ENCODE assay signal across 17 cellular contexts in the genomic region with DNA sequence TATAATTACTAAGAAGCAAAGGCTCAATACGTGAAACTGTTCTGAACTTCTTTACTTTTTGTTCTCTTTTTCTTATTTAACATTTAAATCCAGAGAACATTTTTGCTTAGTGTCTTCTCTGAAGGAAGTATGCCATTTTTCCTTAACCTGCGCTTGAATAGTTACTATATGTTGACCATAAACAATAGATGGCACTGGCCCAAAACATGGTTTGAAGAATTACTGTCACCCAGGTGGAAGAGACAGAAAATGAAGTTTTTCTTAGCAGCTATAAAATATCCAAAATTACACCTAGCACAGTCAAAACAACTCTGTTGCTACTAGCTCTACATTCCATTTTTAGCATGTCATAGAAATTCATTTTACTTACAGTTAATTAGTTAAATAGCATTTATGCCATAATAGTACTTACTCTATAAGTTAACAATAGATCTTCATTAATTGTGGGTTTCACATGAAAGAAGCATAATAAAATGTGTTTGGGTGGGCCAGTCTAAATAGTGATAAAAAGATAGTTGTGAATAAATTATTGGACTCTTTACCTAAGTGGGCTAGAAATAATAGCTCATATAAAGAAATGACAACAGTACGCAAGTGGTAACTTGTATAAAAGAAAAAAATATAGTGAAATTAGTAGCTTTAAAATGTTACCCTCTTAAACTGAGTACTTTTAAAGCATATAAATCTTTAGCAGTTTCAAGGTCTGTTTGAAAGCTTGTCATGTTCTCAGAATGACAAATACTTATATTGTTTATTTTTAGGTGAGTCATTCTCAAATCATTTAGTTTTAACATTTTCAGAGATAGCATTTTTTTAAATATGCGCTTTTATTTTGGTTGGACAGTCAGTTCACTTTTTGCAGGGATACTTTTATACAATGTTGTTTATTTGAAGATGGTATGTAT. TPM values are rescaled to one million over a fixed set of nuclear protein-coding genes. Genes with fewer than 3 reads are reported as not detected.
DNase-seq lines count a peak whose midpoint lies in the region; ATAC-seq, FAIRE-seq and TF ChIP-seq lines count a peak whose summit lies in the region.
"Had no signal": no experiment of that assay in that cellular context is flagged by ENCODE, and none has a peak within 500 bp of the region (broad histone marks: within the 10 kb centered on the region; RNA-seq: fewer than 3 reads in every experiment).

No MANE protein-coding gene starts in this region.

- no peaks in the 10 kb centered on the region for H3K9me3 ChIP-seq in astrocyte (ENCODE audit: insufficient read depth, low read depth, low read length)
- H3K9me3 ChIP-seq: SJCRH30 had no signal

- H4K20me1 ChIP-seq in astrocyte (ENCODE audit: insufficient read depth, low read length), result no peaks in the 10 kb centered on the region

- peak overlapping the region; percentile 23 for H3K4me3 Mint-ChIP-seq in astrocyte (ENCODE audit: unreplicated experiment)
- H3K4me3 Mint-ChIP-seq: activated B cell treated with CpG ODN at 0.5 μM for 24 hours had no signal

- no peak for TF ChIP-seq EP300 in Ishikawa (IDR thresholded peaks at IDR 0.05; ENCODE audit: borderline replicate concordance)

- peaks cover 59% of the 10 kb centered on the region for H3K79me2 ChIP-seq in ACC112 (ENCODE audit: control insufficient read depth, insufficient read depth, low read length, unreplicated experiment)
- peaks cover 29% of the 10 kb centered on the region for H3K79me2 ChIP-seq in astrocyte (ENCODE audit: insufficient read depth, low read length)

- peaks cover 2% of the 10 kb centered on the region for H3K36me3 Mint-ChIP-seq in astrocyte (ENCODE audit: low read depth, unreplicated experiment)

- no peaks in the 10 kb centered on the region for H3K9me3 Mint-ChIP-seq in astrocyte (ENCODE audit: unreplicated experiment)
- H3K9me3 Mint-ChIP-seq: activated B cell treated with CpG ODN at 0.5 μM for 24 hours, GM23338 had no signal

- H3K27me3 ChIP-seq in ACC112 (ENCODE audit: insufficient read depth, low read length), result no peaks in the 10 kb centered on the region
- no peaks in the 10 kb centered on the region for H3K27me3 ChIP-seq in astrocyte (ENCODE audit: insufficient read depth, low read length)
- H3K27me3 ChIP-seq: SJCRH30 had no signal

- H3K27me3 Mint-ChIP-seq in astrocyte (ENCODE audit: low read depth, unreplicated experiment), result no peaks in the 10 kb centered on the region
- H3K27me3 Mint-ChIP-seq: activated B cell treated with CpG ODN at 0.5 μM for 24 hours had no signal

- H3K36me3 ChIP-seq in ACC112 (ENCODE audit: insufficient read depth, low read length) (peaks cover 33% of the 10 kb centered on the region), astrocyte (ENCODE audit: insufficient read depth, low read length) (peaks cover 24% of the 10 kb centered on the region)

- H3K27ac ChIP-seq in ACC112 (ENCODE audit: low read depth, low read length) (peak overlapping the region; percentile 91), astrocyte (ENCODE audit: low read depth, low read length) (peak overlapping the region; percentile 91)
- H3K27ac ChIP-seq: SJCRH30 had no signal

- peak overlapping the region; percentile 58 for H3K9ac ChIP-seq in astrocyte (ENCODE audit: low read length)

- H3K4me1 Mint-ChIP-seq in astrocyte (ENCODE audit: low read depth, unreplicated experiment), result peaks cover 14% of the 10 kb centered on the region

- H3K4me1 ChIP-seq in ACC112 (ENCODE audit: control insufficient read depth, insufficient read depth, low read length, unreplicated experiment) (peaks cover 32% of the 10 kb centered on the region), astrocyte (ENCODE audit: insufficient read depth, low read length) (peaks cover 21% of the 10 kb centered on the region)

- H3K4me3 ChIP-seq in ACC112 (ENCODE audit: low read depth, low read length) (peak overlapping the region; percentile 66), astrocyte (ENCODE audit: insufficient read depth, low read depth, low read length) (peak overlapping the region; percentile 26)
- H3K4me3 ChIP-seq: GM23338, SJCRH30 had no signal

- no peak for TF ChIP-seq RAD21 in Ishikawa (IDR thresholded peaks at IDR 0.05; ENCODE audit: low read depth)

- H3K4me2 ChIP-seq in astrocyte (ENCODE audit: low read length), result peak overlapping the region; percentile 68
- H3K4me2 ChIP-seq: GM23338 had no signal

- peak; percentile 50 for FAIRE-seq in astrocyte (lab: Jason Lieb, UNC)
- FAIRE-seq: endometrium had no signal

- ATAC-seq in HG02970 (IDR thresholded peaks at IDR 0.05; ENCODE audit: low FRiP score, unreplicated experiment), result no peak
- ATAC-seq: GM23338 had no signal

- H2AFZ ChIP-seq in ACC112 (ENCODE audit: low read length, unreplicated experiment) (no peak overlapping the region), astrocyte (ENCODE audit: low read depth, low read length) (no peak overlapping the region)
- H2AFZ ChIP-seq: GM23338 had no signal

- H3K27ac Mint-ChIP-seq in astrocyte (ENCODE audit: unreplicated experiment), result peak overlapping the region; percentile 22
- H3K27ac Mint-ChIP-seq: activated B cell treated with CpG ODN at 0.5 μM for 24 hours, GM23338 had no signal

- TF ChIP-seq CTCF in astrocyte (IDR thresholded peaks at IDR 0.05; ENCODE audit: insufficient read depth, low read depth, low read length), result no peak

- DNase-seq in astrocyte (ENCODE audit: low read depth) (peak; percentile 56), iris pigment epithelial cell (ENCODE audit: low read depth) (peak; percentile 67), NOMO-1 treated with DMSO at 0.1 percent for 48 hours (lab: John Stamatoyannopoulos, UW; ENCODE audit: unreplicated experiment) (no peak)
- no peak for DNase-seq in activated CD4-positive, alpha-beta T cell treated with anti-CD3 and anti-CD28 coated beads for 4 hours
- no peak for DNase-seq in activated effector memory CD4-positive, alpha-beta T cell treated with anti-CD3 and anti-CD28 coated beads, Interleukin-2, amount 50 U/mL, for 16 hours
- DNase-seq: activated B cell treated with CpG ODN at 0.5 μM for 24 hours, activated T-cell treated with anti-CD3 and anti-CD28 coated beads for 4 hours, anterior cingulate cortex, NCI-H1436 treated with DMSO at 0.1 percent for 48 hours, NCI-H524 treated with DMSO at 0.1 percent for 48 hours, occipital lobe, SJCRH30 had no signal

TF ChIP-seq in Ishikawa, 13 proteins besides CTCF, POLR2A, EP300 and RAD21:
- no peak for TF ChIP-seq FOXM1 (IDR thresholded peaks at IDR 0.05; ENCODE audit: borderline replicate concordance, low read depth)
- TF ChIP-seq REST (IDR thresholded peaks at IDR 0.05; ENCODE audit: low read depth), result no peak
- TF ChIP-seq NFIC (IDR thresholded peaks at IDR 0.05), result peak; percentile 78
- no peak for TF ChIP-seq EGR1 (IDR thresholded peaks at IDR 0.05)
- TF ChIP-seq TEAD4 (IDR thresholded peaks at IDR 0.05), result no peak
- TF ChIP-seq CREB1 (IDR thresholded peaks at IDR 0.05; ENCODE audit: low read depth), result no peak
- no peak for TF ChIP-seq CEBPB (IDR thresholded peaks at IDR 0.05)

RNA-seq across cellular contexts. Expression of gene ETAA1, which starts 3.7 kb away (rescaled TPM):
- total RNA-seq in astrocyte, result 8.2 and 8.6 TPM in 2 replicates

Comparison
In these comparisons a context has a peak if more than half of its experiments do, and no peak if none do; other contexts are left out.
1. DNase-seq: peak in astrocyte (single experiment) and iris pigment epithelial cell (single experiment); none in NOMO-1 treated with DMSO at 0.1 percent for 48 hours (single experiment), activated CD4-positive, alpha-beta T cell treated with anti-CD3 and anti-CD28 coated beads for 4 hours (0 of 2) and activated effector memory CD4-positive, alpha-beta T cell treated with anti-CD3 and anti-CD28 coated beads, Interleukin-2, amount 50 U/mL, for 16 hours (single experiment).